Comparison of ENCODE assay signal across 15 cellular contexts in the genomic region with DNA sequence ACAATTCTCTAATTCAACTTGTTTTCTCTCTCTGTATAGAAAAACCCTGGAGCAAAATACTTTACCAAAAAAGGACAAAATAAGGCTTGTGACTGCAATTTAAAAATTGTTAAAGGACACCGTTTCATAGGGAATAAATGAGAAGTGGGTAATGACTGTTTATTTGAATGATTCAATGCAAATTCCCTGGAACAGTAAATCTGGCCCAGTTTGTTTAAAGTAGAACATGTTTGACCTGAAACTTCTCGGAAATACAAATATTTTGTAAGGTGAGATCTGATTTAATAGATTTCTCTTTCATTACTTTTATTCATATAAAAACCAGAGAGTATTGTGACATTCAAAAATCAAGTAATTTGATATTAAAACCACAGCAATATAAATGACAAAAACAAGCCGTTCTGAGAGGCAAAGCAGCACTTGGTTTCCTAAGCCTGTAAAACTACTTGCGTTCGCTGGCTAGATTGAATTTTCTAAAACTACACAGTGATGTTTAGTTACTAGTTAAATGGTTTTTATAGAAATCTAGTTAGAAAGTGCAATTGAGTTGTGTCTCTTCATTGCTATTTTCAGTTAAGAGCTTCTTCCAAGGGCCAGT.
DNase-seq lines count a peak whose midpoint lies in the region; ATAC-seq and TF ChIP-seq lines count a peak whose summit lies in the region.
"Had no signal": no experiment of that assay in that cellular context is flagged by ENCODE, and none has a peak within 500 bp of the region (broad histone marks: within the 10 kb centered on the region; RNA-seq: fewer than 3 reads in every experiment).

No MANE protein-coding gene starts in this region.

- 0% methylated on average over 1 of the region's 5 CpGs; no CpG with 5 or more reads in 1 of the 2 experiments for WGBS in IMR-90 (ENCODE audit: extremely low coverage in 2 of 2, insufficient read length in 1 of 2), 2 experiments
- 50 to 53% methylated on average over 5 of the region's 5 CpGs for WGBS in body of pancreas, 2 donors
- 75% methylated on average over 5 of the region's 5 CpGs for WGBS in suprapubic skin
- WGBS in upper lobe of left lung, 2 donors, result 80 to 81% methylated on average over 5 of the region's 5 CpGs

- TF ChIP-seq CTCF in IMR-90 (conservative IDR thresholded peaks at IDR 0.05; ENCODE audit: low read depth, low read length), result no peak
- TF ChIP-seq CTCF in body of pancreas (IDR thresholded peaks at IDR 0.05), result no peak
- TF ChIP-seq CTCF in suprapubic skin (IDR thresholded peaks at IDR 0.05), result no peak
- no peak for TF ChIP-seq CTCF in upper lobe of left lung (IDR thresholded peaks at IDR 0.05)

- peak overlapping the region; percentile 89; the same call in 1 of the 2 replicates for H3K27ac ChIP-seq in IMR-90 (ENCODE audit: insufficient read depth, low read length)
- peak overlapping the region in 3 of 4 donors; percentile 39 to 69 (median 41) for H3K27ac ChIP-seq in body of pancreas
- H3K27ac ChIP-seq in suprapubic skin, result peak overlapping the region; percentile 73
- H3K27ac ChIP-seq in upper lobe of left lung, result peak overlapping the region in 1 of 4 donors; percentile 54
- no peak overlapping the region for H3K27ac ChIP-seq in Karpas-422 (ENCODE audit: low read length)
- H3K27ac ChIP-seq: HL-60 had no signal

- H2AFZ ChIP-seq in IMR-90 (replicated peaks; ENCODE audit: low read length, poor library complexity), result no peak overlapping the region
- H2AFZ ChIP-seq in Karpas-422 (ENCODE audit: low read length), result no peak overlapping the region

- peak overlapping the region; percentile 95 for H3K18ac ChIP-seq in IMR-90 (ENCODE audit: low read depth, low read length)

- H2BK20ac ChIP-seq in IMR-90 (ENCODE audit: low read depth, low read length), result peak overlapping the region; percentile 93

- peak overlapping the region; percentile 39; the same call in 1 of the 2 replicates for H3K23ac ChIP-seq in IMR-90 (ENCODE audit: low read depth, low read length)

- H4K91ac ChIP-seq in IMR-90 (ENCODE audit: insufficient read depth, low read depth, low read length), result peak overlapping the region; percentile 67; the same call in 1 of the 2 replicates

- BruUV-seq in IMR-90 (replicated peaks; lab: Mats Ljungman, UMichigan), result no TSS peak

- H3K27me3 ChIP-seq in IMR-90 (ENCODE audit: control insufficient read depth, insufficient read depth, low read length) (no peaks in the 10 kb centered on the region), body of pancreas (no peaks in the 10 kb centered on the region), suprapubic skin (no peaks in the 10 kb centered on the region), upper lobe of left lung (no peaks in the 10 kb centered on the region), Karpas-422 (ENCODE audit: low read length) (no peaks in the 10 kb centered on the region)

- peak; percentile 2 for TF ChIP-seq EP300 in suprapubic skin (IDR thresholded peaks at IDR 0.05)
- no peak for TF ChIP-seq EP300 in upper lobe of left lung (IDR thresholded peaks at IDR 0.05)

- H3K36me3 ChIP-seq in IMR-90 (ENCODE audit: control insufficient read depth, insufficient read depth, low read length), result no peaks in the 10 kb centered on the region
- H3K36me3 ChIP-seq in body of pancreas (replicated peaks in 1 of 2; ENCODE audit: insufficient read depth in 1 of 2, low read depth in 2 of 2), result no peaks in the 10 kb centered on the region
- no peaks in the 10 kb centered on the region for H3K36me3 ChIP-seq in suprapubic skin
- H3K36me3 ChIP-seq in upper lobe of left lung, result no peaks in the 10 kb centered on the region
- no peaks in the 10 kb centered on the region for H3K36me3 ChIP-seq in Karpas-422 (ENCODE audit: insufficient read depth, low read length)

- peak overlapping the region; percentile 82; the same call in 1 of the 2 replicates for H3K4ac ChIP-seq in IMR-90 (ENCODE audit: low read depth, low read length)

- H3K9me3 ChIP-seq in IMR-90 (ENCODE audit: control insufficient read depth, insufficient read depth, low read length), result no peaks in the 10 kb centered on the region
- no peaks in the 10 kb centered on the region for H3K9me3 ChIP-seq in body of pancreas
- no peaks in the 10 kb centered on the region for H3K9me3 ChIP-seq in suprapubic skin
- H3K9me3 ChIP-seq in upper lobe of left lung, result no peaks in the 10 kb centered on the region
- no peaks in the 10 kb centered on the region for H3K9me3 ChIP-seq in Karpas-422 (ENCODE audit: low read length)

- H3K9me2 ChIP-seq in Karpas-422 (replicated peaks; ENCODE audit: insufficient read depth, low read length), result no peaks in the 10 kb centered on the region

- peaks cover 5% of the 10 kb centered on the region for H3K9me1 ChIP-seq in IMR-90 (ENCODE audit: insufficient read depth, low read length)

- H3K4me2 ChIP-seq in IMR-90 (ENCODE audit: low read depth, low read length), result peak overlapping the region; percentile 67
- no peak overlapping the region for H3K4me2 ChIP-seq in Karpas-422 (ENCODE audit: low read depth, low read length, poor library complexity, severe bottlenecking)

- in situ Hi-C loops in IMR-90 (cut with MboI; ENCODE audit: low sequenced_read_pairs), result loop anchor here (10.0 kb wide), 1 partner anchor 1515 kb away; no protein-coding TSS in a partner anchor

- TF ChIP-seq POLR2A in IMR-90 (IDR thresholded peaks at IDR 0.05; ENCODE audit: low read depth, low read length), result no peak
- no peak for TF ChIP-seq POLR2A in body of pancreas (IDR thresholded peaks at IDR 0.05)
- TF ChIP-seq POLR2A in suprapubic skin (IDR thresholded peaks at IDR 0.05), result no peak
- no peak for TF ChIP-seq POLR2A in upper lobe of left lung (IDR thresholded peaks at IDR 0.05)

- peak overlapping the region; percentile 89 for H4K5ac ChIP-seq in IMR-90 (ENCODE audit: low read depth, low read length)

- no peak overlapping the region for H2AK9ac ChIP-seq in IMR-90 (replicated peaks; ENCODE audit: low read depth, low read length, poor library complexity)

- peak overlapping the region; percentile 83 for H2BK120ac ChIP-seq in IMR-90 (ENCODE audit: low read depth, low read length)

- H3K14ac ChIP-seq in IMR-90 (replicated peaks; ENCODE audit: low read depth, low read length), result peak overlapping the region; percentile 72

- H2BK15ac ChIP-seq in IMR-90 (ENCODE audit: low read depth, low read length), result peak overlapping the region; percentile 32; the same call in 2 of the 3 replicates

- dilution Hi-C loops in IMR-90 (cut with HindIII; ENCODE audit: low sequenced_read_pairs, unreplicated experiment), result no loop called here

- H3K9ac ChIP-seq in IMR-90 (ENCODE audit: low read depth, low read length) (peak overlapping the region; percentile 65), Karpas-422 (ENCODE audit: low read length) (no peak overlapping the region)

- H4K20me1 ChIP-seq in IMR-90 (ENCODE audit: insufficient read depth, low read length), result no peaks in the 10 kb centered on the region
- H4K20me1 ChIP-seq in Karpas-422 (ENCODE audit: insufficient read depth, low read depth, low read length), result no peaks in the 10 kb centered on the region

- TF ChIP-seq RAD21 in IMR-90 (IDR thresholded peaks at IDR 0.05; ENCODE audit: low read length), result no peak

- 0 out of 2 replicates have a peak overlapping the region, but pooled peaks have one; percentile 87 for H2AK5ac ChIP-seq in IMR-90 (ENCODE audit: low read depth, low read length)

- ATAC-seq in IMR-90 (ENCODE audit: low read depth) (peak; percentile 78), body of pancreas (no peak), upper lobe of left lung (ENCODE audit: low FRiP score in 2 of 2) (no peak)
- ATAC-seq: natural killer cell; stimulated activated effector memory CD8-positive, alpha-beta T cell treated with anti-CD3 and anti-CD28 coated beads, Interleukin-12 subunit alpha, Interleukin-12 subunit beta, amount 100 ng/mL, for 72 hours had no signal

- no peaks in the 10 kb centered on the region for H3K79me2 ChIP-seq in Karpas-422 (ENCODE audit: low read length)

- H3K4me3 ChIP-seq in IMR-90 (ENCODE audit: insufficient read depth, low read depth, low read length) (no peak overlapping the region), body of pancreas (no peak overlapping the region), suprapubic skin (no peak overlapping the region), upper lobe of left lung (no peak overlapping the region), Karpas-422 (ENCODE audit: low read length) (no peak overlapping the region)

- CTCF ChIA-PET in IMR-90 (lab: Yijun Ruan, JAX), result no interaction called here

- intact Hi-C loops in IMR-90 (cut with micrococcal nuclease), result loop anchor here (1.0 to 5.0 kb wide), 6 partner anchors 203 to 1408 kb away; no protein-coding TSS in a partner anchor
- intact Hi-C loops in body of pancreas (cut with DNase I), result loop anchor here (10.0 kb wide), 1 partner anchor 1395 kb away; no protein-coding TSS in a partner anchor

- H3K4me1 ChIP-seq in IMR-90 (ENCODE audit: control insufficient read depth, insufficient read depth, low read length) (peaks cover 4% of the 10 kb centered on the region), body of pancreas (no peaks in the 10 kb centered on the region), suprapubic skin (peaks cover 11% of the 10 kb centered on the region), upper lobe of left lung (no peaks in the 10 kb centered on the region), Karpas-422 (ENCODE audit: low read length) (no peaks in the 10 kb centered on the region)

- H4K8ac ChIP-seq in IMR-90 (ENCODE audit: low read depth in 2 of 2, low read length in 2 of 2), result peak overlapping the region; percentile 47 to 70

- H3K56ac ChIP-seq in IMR-90 (ENCODE audit: extremely low read depth, insufficient read depth, low read length), result peak overlapping the region; percentile 95

- DNase-seq in IMR-90, result no peak
- DNase-seq in body of pancreas, result no peak
- peak; percentile 26 for DNase-seq in iris pigment epithelial cell (ENCODE audit: low read depth)
- DNase-seq in suprapubic skin (ENCODE audit: low spot score in 2 of 2), result peak in 1 of 2 donors; percentile 0
- no peak for DNase-seq in upper lobe of left lung
- DNase-seq in 8988T, result no peak
- no peak for DNase-seq in NCI-H146 treated with DMSO at 0.1 percent for 48 hours (lab: John Stamatoyannopoulos, UW; ENCODE audit: unreplicated experiment)
- DNase-seq in Karpas-422, result no peak
- DNase-seq: activated CD4-positive, alpha-beta T cell treated with anti-CD3 and anti-CD28 coated beads for 1 hour; activated T-cell treated with anti-CD3 and anti-CD28 coated beads, Interleukin-2, amount 50 U/mL, for 72 hours; CD4-positive, alpha-beta T cell; natural killer cell; NCI-H510A treated with DMSO at 0.1 percent for 48 hours had no signal

- POLR2A ChIA-PET in IMR-90 (lab: Charles Lee; ENCODE audit: unreplicated experiment), result interaction anchor here (0.6 kb wide), 1 partner anchor 472 kb away, joined by 3 read pairs; no protein-coding TSS in a partner anchor

- H3K79me1 ChIP-seq in IMR-90 (ENCODE audit: low read depth in 1 of 2, low read length in 2 of 2), result no peaks in the 10 kb centered on the region

- H2BK5ac ChIP-seq in IMR-90 (ENCODE audit: low read depth, low read length, poor library complexity, severe bottlenecking), result peak overlapping the region; percentile 81

TF ChIP-seq in IMR-90, 13 proteins besides CTCF, POLR2A, EP300 and RAD21 (continues in another document):
- TF ChIP-seq MXI1 (IDR thresholded peaks at IDR 0.05; ENCODE audit: borderline replicate concordance, low read depth, low read length), result no peak
- no peak for TF ChIP-seq CHD1 (IDR thresholded peaks at IDR 0.05; ENCODE audit: low read depth, low read length)
